In the genomic region with DNA sequence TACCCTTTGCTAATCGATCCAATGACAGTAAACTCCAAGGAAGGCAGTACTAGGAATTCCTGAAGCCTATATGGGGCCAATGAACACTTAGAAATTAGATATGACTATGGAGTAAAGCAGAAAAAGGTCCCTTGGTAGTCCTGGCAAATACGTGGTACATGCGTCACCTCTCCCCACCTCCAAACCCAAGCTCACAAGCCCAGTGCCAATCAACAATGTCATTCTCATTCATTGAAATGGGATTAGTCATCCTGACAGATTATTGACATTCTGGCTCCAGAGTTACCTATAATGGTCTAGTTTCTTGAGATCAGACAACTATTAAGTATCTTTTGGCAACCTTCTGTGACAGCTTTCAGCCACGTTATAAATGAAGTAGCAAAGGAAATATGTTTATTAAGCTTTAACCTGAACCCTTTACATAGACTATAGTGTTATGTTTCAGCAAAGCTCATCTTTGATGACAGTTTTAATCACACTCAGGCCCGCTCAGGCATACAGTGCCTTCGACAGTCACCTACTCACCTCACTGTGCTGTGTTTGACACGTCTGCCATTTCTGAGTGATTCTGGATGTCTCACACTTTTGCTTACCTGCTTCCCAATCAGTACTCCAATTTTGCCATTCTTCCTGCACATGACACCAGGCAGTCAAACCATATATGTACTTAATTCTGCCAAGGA, we compare ENCODE assay signal across 23 cellular contexts.
"Had no signal": no experiment of that assay in that cellular context is flagged by ENCODE, and none has a peak within 500 bp of the region (broad histone marks: within the 10 kb centered on the region; RNA-seq: fewer than 3 reads in every experiment).

No MANE protein-coding gene starts in this region.

- H3K27me3 ChIP-seq: colonic mucosa, dorsolateral prefrontal cortex, esophagus muscularis mucosa, gastrocnemius medialis, sigmoid colon, tibial nerve had no signal

- H3K4me1 Mint-ChIP-seq: natural killer cell had no signal

- H3K36me3 Mint-ChIP-seq: natural killer cell had no signal

- H3K9me3 ChIP-seq: colonic mucosa, esophagus muscularis mucosa, gastrocnemius medialis, sigmoid colon, tibial nerve had no signal

- ATAC-seq: activated T-cell treated with anti-CD3 and anti-CD28 coated beads, Interleukin-2, amount 50 U/mL, for 4 hours had no signal

- H3K9me3 Mint-ChIP-seq: activated B cell treated with CpG ODN at 0.5 μM for 24 hours; activated T-cell treated with anti-CD3 and anti-CD28 coated beads, Interleukin-2, amount 50 U/mL, for 4 hours; natural killer cell; stimulated activated naive CD8-positive, alpha-beta T cell treated with anti-CD3 and anti-CD28 coated beads, Interleukin-15, Interleukin-2, amounts not matched to agents 100 ng/mL and 50 ng/mL, for 24 hours; T-helper 1 cell treated with Interleukin-12 subunit alpha and Interleukin-12 subunit beta and Interleukin-4 antibody, amounts not matched to agents 30 μg/mL and 1 μg/mL, for 36 hours had no signal

- DNase-seq: activated B cell treated with CpG ODN at 0.5 μM for 24 hours; activated CD4-positive, alpha-beta T cell treated with anti-CD3 and anti-CD28 coated beads for 4 hours; activated CD8-positive, alpha-beta memory T cell treated with anti-CD3 and anti-CD28 coated beads, Interleukin-2, amount 50 U/mL, for 48 hours; activated naive CD4-positive, alpha-beta T cell treated with Interleukin-2 at 50 U/mL for 16 hours; activated T-cell treated with anti-CD3 and anti-CD28 coated beads, Interleukin-2, amount 50 U/mL, for 4 hours; amygdala; colonic mucosa; dorsolateral prefrontal cortex; gastrocnemius medialis; hypothalamus; left ventricle myocardium superior; midbrain; natural killer cell; retina; sigmoid colon; stimulated activated CD4-positive, alpha-beta T cell treated with anti-CD3 and anti-CD28 coated beads, Interleukin-2, amount 100 ng/mL, for 48 hours; substantia nigra had no signal

- H3K27ac ChIP-seq: colonic mucosa, dorsolateral prefrontal cortex, esophagus muscularis mucosa, gastrocnemius medialis, sigmoid colon, tibial nerve had no signal

- H3K27me3 Mint-ChIP-seq: activated B cell treated with CpG ODN at 0.5 μM for 24 hours; progenitor cell of endocrine pancreas; stimulated activated naive CD8-positive, alpha-beta T cell treated with anti-CD3 and anti-CD28 coated beads, Interleukin-15, Interleukin-2, amounts not matched to agents 100 ng/mL and 50 ng/mL, for 24 hours had no signal

- H3K4me1 ChIP-seq: colonic mucosa, esophagus muscularis mucosa, gastrocnemius medialis, sigmoid colon, tibial nerve had no signal

- H3K4me3 ChIP-seq: colonic mucosa, dorsolateral prefrontal cortex, esophagus muscularis mucosa, gastrocnemius medialis, sigmoid colon, tibial nerve had no signal

- FAIRE-seq: bronchial epithelial cell had no signal

- H3K36me3 ChIP-seq: colonic mucosa, esophagus muscularis mucosa, gastrocnemius medialis, sigmoid colon, tibial nerve had no signal

- H3K4me3 Mint-ChIP-seq: activated B cell treated with CpG ODN at 0.5 μM for 24 hours; activated T-cell treated with anti-CD3 and anti-CD28 coated beads, Interleukin-2, amount 50 U/mL, for 4 hours; natural killer cell; stimulated activated naive CD8-positive, alpha-beta T cell treated with anti-CD3 and anti-CD28 coated beads, Interleukin-15, Interleukin-2, amounts not matched to agents 100 ng/mL and 50 ng/mL, for 24 hours; T-helper 1 cell treated with Interleukin-12 subunit alpha and Interleukin-12 subunit beta and Interleukin-4 antibody, amounts not matched to agents 30 μg/mL and 1 μg/mL, for 36 hours had no signal

- H3K27ac Mint-ChIP-seq: activated B cell treated with CpG ODN at 0.5 μM for 24 hours; natural killer cell; progenitor cell of endocrine pancreas; stimulated activated naive CD8-positive, alpha-beta T cell treated with anti-CD3 and anti-CD28 coated beads, Interleukin-15, Interleukin-2, amounts not matched to agents 100 ng/mL and 50 ng/mL, for 24 hours; T-helper 1 cell treated with Interleukin-12 subunit alpha and Interleukin-12 subunit beta and Interleukin-4 antibody, amounts not matched to agents 30 μg/mL and 1 μg/mL, for 36 hours had no signal
